Comparison of ENCODE assay signal across 8 cellular contexts in the genomic region with DNA sequence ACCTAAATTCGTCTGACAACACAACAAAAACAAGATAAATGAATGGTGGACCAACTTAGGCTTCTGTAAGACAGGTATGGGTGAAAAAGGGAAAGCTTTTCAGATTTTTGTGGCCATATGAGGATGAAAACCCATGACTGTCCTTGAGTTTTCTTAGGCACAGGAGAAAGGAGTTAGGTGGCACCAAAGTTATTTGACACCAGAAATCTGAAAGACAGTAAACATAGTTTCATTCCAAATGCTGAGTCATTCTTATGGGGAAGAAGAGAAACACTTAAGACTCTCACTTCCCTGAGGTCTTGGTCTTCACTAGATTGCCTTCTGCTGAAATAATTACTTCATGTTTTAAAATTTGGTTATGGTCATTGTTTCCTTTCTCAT. TPM values are rescaled to one million over a fixed set of nuclear protein-coding genes. Genes with fewer than 3 reads are reported as not detected.
DNase-seq lines count a peak whose midpoint lies in the region; ATAC-seq and TF ChIP-seq lines count a peak whose summit lies in the region.

No MANE protein-coding gene starts in this region.

- TF ChIP-seq CTCF in upper lobe of right lung (IDR thresholded peaks at IDR 0.05): no peak

- no peak for DNase-seq in activated naive CD4-positive, alpha-beta T cell treated with anti-CD3 and anti-CD28 coated beads for 36 hours
- DNase-seq in NOMO-1 (lab: John Stamatoyannopoulos, UW; ENCODE audit: unreplicated experiment in 2 of 2): peak; percentile 56 to 92
- peak; percentile 57 to 70 for DNase-seq in erythroblast (lab: John Stamatoyannopoulos, UW)
- no peak for DNase-seq in upper lobe of right lung
- no peak for DNase-seq in hippocampal formation (lab: John Stamatoyannopoulos, UW)
- DNase-seq in stimulated activated CD8-positive, alpha-beta memory T cell treated with anti-CD3 and anti-CD28 coated beads, Interleukin-4, amount 100 ng/mL, for 48 hours: no peak

- H3K9me3 ChIP-seq in upper lobe of right lung: no peaks in the 10 kb centered on the region

- no peaks in the 10 kb centered on the region for H3K9me3 Mint-ChIP-seq in activated naive CD4-positive, alpha-beta T cell treated with anti-CD3 and anti-CD28 coated beads, Interleukin-2, amount 50 U/mL, for 24 hours
- H3K9me3 Mint-ChIP-seq in activated naive CD4-positive, alpha-beta T cell treated with anti-CD3 and anti-CD28 coated beads for 36 hours: no peaks in the 10 kb centered on the region

- H3K27me3 ChIP-seq in upper lobe of right lung: no peaks in the 10 kb centered on the region

- peak overlapping the region; percentile 8 for H3K27ac ChIP-seq in upper lobe of right lung

- no peaks in the 10 kb centered on the region for H3K36me3 Mint-ChIP-seq in activated naive CD4-positive, alpha-beta T cell treated with anti-CD3 and anti-CD28 coated beads, Interleukin-2, amount 50 U/mL, for 24 hours
- H3K36me3 Mint-ChIP-seq in activated naive CD4-positive, alpha-beta T cell treated with anti-CD3 and anti-CD28 coated beads for 36 hours (ENCODE audit: low read depth): no peaks in the 10 kb centered on the region

- no peaks in the 10 kb centered on the region for H3K27me3 Mint-ChIP-seq in activated naive CD4-positive, alpha-beta T cell treated with anti-CD3 and anti-CD28 coated beads, Interleukin-2, amount 50 U/mL, for 24 hours
- no peaks in the 10 kb centered on the region for H3K27me3 Mint-ChIP-seq in activated naive CD4-positive, alpha-beta T cell treated with anti-CD3 and anti-CD28 coated beads for 36 hours (ENCODE audit: low read depth)

- H3K27ac Mint-ChIP-seq in activated naive CD4-positive, alpha-beta T cell treated with anti-CD3 and anti-CD28 coated beads, Interleukin-2, amount 50 U/mL, for 24 hours: peak overlapping the region; percentile 66
- no peak overlapping the region for H3K27ac Mint-ChIP-seq in activated naive CD4-positive, alpha-beta T cell treated with anti-CD3 and anti-CD28 coated beads for 36 hours

- peaks cover 20% of the 10 kb centered on the region for H3K4me1 ChIP-seq in upper lobe of right lung

- intact Hi-C loops in activated naive CD4-positive, alpha-beta T cell treated with anti-CD3 and anti-CD28 coated beads for 36 hours (cut with micrococcal nuclease): loop anchor here (1.0 kb wide), 1 partner anchor 31 kb away; no protein-coding TSS in a partner anchor
- intact Hi-C loops in upper lobe of right lung (cut with DNase I): no loop called here

- peak; percentile 72 for ATAC-seq in HG02885 (IDR thresholded peaks at IDR 0.05; ENCODE audit: poor library complexity, unreplicated experiment)
- no peak for ATAC-seq in upper lobe of right lung

- no peak overlapping the region for H3K4me3 Mint-ChIP-seq in activated naive CD4-positive, alpha-beta T cell treated with anti-CD3 and anti-CD28 coated beads, Interleukin-2, amount 50 U/mL, for 24 hours
- no peak overlapping the region for H3K4me3 Mint-ChIP-seq in activated naive CD4-positive, alpha-beta T cell treated with anti-CD3 and anti-CD28 coated beads for 36 hours

- H3K4me1 Mint-ChIP-seq in activated naive CD4-positive, alpha-beta T cell treated with anti-CD3 and anti-CD28 coated beads, Interleukin-2, amount 50 U/mL, for 24 hours: peaks cover 18% of the 10 kb centered on the region
- H3K4me1 Mint-ChIP-seq in activated naive CD4-positive, alpha-beta T cell treated with anti-CD3 and anti-CD28 coated beads for 36 hours (ENCODE audit: low read depth): peaks cover 16% of the 10 kb centered on the region

- TF ChIP-seq POLR2A in erythroblast (IDR thresholded peaks at IDR 0.05; ENCODE audit: low read length): no peak

- no peak overlapping the region for H3K4me3 ChIP-seq in upper lobe of right lung

- CTCF ChIA-PET in activated naive CD4-positive, alpha-beta T cell treated with anti-CD3 and anti-CD28 coated beads for 36 hours (lab: Charles Lee): no interaction called here

- H3K36me3 ChIP-seq in upper lobe of right lung: no peaks in the 10 kb centered on the region

RNA-seq across cellular contexts. Expression of a gene that starts 5.2 kb away (rescaled TPM):
- total RNA-seq in activated naive CD4-positive, alpha-beta T cell treated with anti-CD3 and anti-CD28 coated beads for 36 hours: 10 to 100 TPM; 18.8 to 19.9 TPM
- 41.9 TPM for total RNA-seq in upper lobe of right lung

Comparison
In these comparisons a context has a peak if more than half of its experiments do, and no peak if none do; other contexts are left out.
1. DNase-seq: peak in NOMO-1 (2 of 2) and erythroblast (2 of 2); none in activated naive CD4-positive, alpha-beta T cell treated with anti-CD3 and anti-CD28 coated beads for 36 hours (single experiment), upper lobe of right lung (single experiment), hippocampal formation (0 of 2) and stimulated activated CD8-positive, alpha-beta memory T cell treated with anti-CD3 and anti-CD28 coated beads, Interleukin-4, amount 100 ng/mL, for 48 hours (single experiment).